8 cellular contexts compared by ENCODE assay signal in genomic region chr1:121447280-121447923, GRCh38.
DNase-seq lines count a peak whose midpoint lies in the region; ATAC-seq, FAIRE-seq and TF ChIP-seq lines count a peak whose summit lies in the region.
"Not testable (repeated sequence)": the region's sequence is repeated elsewhere in the genome, so short reads cannot be mapped to it uniquely, and the experiment has no call there.

No MANE protein-coding gene starts in this region.

- peak overlapping the region; percentile 45 for H3K27ac Mint-ChIP-seq in T-helper 17 cell
- H3K27ac Mint-ChIP-seq in glutamatergic neuron (ENCODE audit: unreplicated experiment); natural killer cell: not testable (repeated sequence)

- TF ChIP-seq EP300 in transverse colon (IDR thresholded peaks at IDR 0.05; ENCODE audit: low read depth) = not testable (repeated sequence)

- H3K27me3 ChIP-seq in transverse colon = not testable (repeated sequence)

- FAIRE-seq in colon (lab: Jason Lieb, UNC) = peak; percentile 10

- intact Hi-C loops in natural killer cell (cut with micrococcal nuclease); transverse colon (cut with DNase I; ENCODE audit: low total_unique reads): not testable (repeated sequence)

- WGBS in transverse colon (ENCODE audit: low coverage in 1 of 2), 2 donors = 0 to 9% methylated on average over 1 of the region's 1 CpG

- peak; percentile 7 for DNase-seq in NCI-H2171 treated with DMSO at 0.1 percent for 48 hours (lab: John Stamatoyannopoulos, UW)
- not testable (repeated sequence) for DNase-seq in T-helper 17 cell, glutamatergic neuron, natural killer cell, transverse colon

- in situ Hi-C loops in transverse colon (cut with MboI; ENCODE audit: low pct_ligation_motif_present in 1 of 4, low pct_unique_long_range_greater_than_20kb in 1 of 4, low sequenced_read_pairs in 3 of 4) = not testable (repeated sequence)

- not testable (repeated sequence) for H3K36me3 ChIP-seq in HEK293 (ENCODE audit: control insufficient read depth in 2 of 2, insufficient read depth in 1 of 2, low read length in 2 of 2); transverse colon

- not testable (repeated sequence) for H3K27me3 Mint-ChIP-seq in T-helper 17 cell; glutamatergic neuron (ENCODE audit: unreplicated experiment); natural killer cell (ENCODE audit: low read depth in 2 of 2)

- H3K36me3 Mint-ChIP-seq in T-helper 17 cell (ENCODE audit: low read depth); glutamatergic neuron (ENCODE audit: unreplicated experiment); natural killer cell: not testable (repeated sequence)

- not testable (repeated sequence) for H3K4me1 ChIP-seq in HEK293 (ENCODE audit: control insufficient read depth, insufficient read depth, low read length); transverse colon

- not testable (repeated sequence) for H3K4me3 Mint-ChIP-seq in T-helper 17 cell; glutamatergic neuron (ENCODE audit: unreplicated experiment); natural killer cell

- POLR2A ChIA-PET in HEK293 (lab: Yijun Ruan, JAX) = not testable (repeated sequence)

- not testable (repeated sequence) for H3K9me3 Mint-ChIP-seq in glutamatergic neuron (ENCODE audit: unreplicated experiment); natural killer cell

- peaks cover 14% of the 10 kb centered on the region for H3K4me1 Mint-ChIP-seq in T-helper 17 cell
- H3K4me1 Mint-ChIP-seq in glutamatergic neuron (ENCODE audit: low read depth, unreplicated experiment); natural killer cell: not testable (repeated sequence)

- ATAC-seq in T-helper 17 cell, natural killer cell: not testable (repeated sequence)

- CTCF ChIA-PET in HEK293 (lab: Yijun Ruan, JAX) = interaction anchor here (0.6 to 1.1 kb wide), 8 partner anchors 10 to 1664 kb away, joined by 3 to 6 read pairs (median 3); no protein-coding TSS in a partner anchor

- not testable (repeated sequence) for TF ChIP-seq POLR2A in transverse colon (IDR thresholded peaks at IDR 0.05)

- not testable (repeated sequence) for H3K27ac ChIP-seq in C4-2B; HEK293 (ENCODE audit: extremely low read depth, low read depth, low read length); transverse colon

- not testable (repeated sequence) for H3K4me3 ChIP-seq in HEK293 (ENCODE audit: low read depth, low read length); transverse colon

- H3K9me3 ChIP-seq in HEK293 (ENCODE audit: control insufficient read depth, insufficient read depth, low read depth, low read length); T-helper 17 cell (ENCODE audit: control insufficient read depth, low read length, poor library complexity, severe bottlenecking); transverse colon: not testable (repeated sequence)

- TF ChIP-seq CTCF in C4-2B (conservative IDR thresholded peaks at IDR 0.05) = peak; percentile 70
- TF ChIP-seq CTCF in HEK293 (tag by site-specific recombination; IDR thresholded peaks at IDR 0.05) = not testable (repeated sequence)
- peak; percentile 78 for TF ChIP-seq CTCF in glutamatergic neuron (IDR thresholded peaks at IDR 0.05; ENCODE audit: partially characterized antibody, unreplicated experiment)
- peak; percentile 48 for TF ChIP-seq CTCF in natural killer cell (IDR thresholded peaks at IDR 0.05)
- peak; percentile 32 to 51 (median 44) for TF ChIP-seq CTCF in transverse colon (IDR thresholded peaks at IDR 0.05)

TF ChIP-seq in HEK293, 187 proteins besides CTCF, POLR2A, EP300 and RAD21:
- TF ChIP-seq ZBTB20 (tag by site-specific recombination; IDR thresholded peaks at IDR 0.05) = peak; percentile 39; the same call in 1 of the 2 replicates
